1 cellular context compared by ENCODE assay signal in the genomic region with DNA sequence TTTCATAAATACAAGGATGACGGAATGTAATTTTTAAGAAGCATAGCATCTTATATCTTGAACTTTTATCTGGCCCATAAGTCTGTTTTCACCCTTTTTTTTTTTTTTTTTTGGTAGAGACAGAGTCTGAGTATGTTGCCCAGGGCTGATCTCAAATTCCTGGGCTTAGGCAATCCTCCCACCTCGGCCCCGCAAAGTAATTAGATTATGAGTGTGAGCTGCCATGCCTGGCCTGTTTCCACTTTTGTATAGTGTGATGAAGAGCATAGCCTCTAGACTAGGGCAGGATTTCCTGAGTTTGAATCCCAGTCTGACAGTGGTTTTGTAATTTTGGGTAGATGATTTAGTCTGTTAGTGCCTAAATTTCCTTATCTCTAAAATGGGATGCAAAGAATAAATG.
TF ChIP-seq lines count a peak whose summit lies in the region.

No MANE protein-coding gene starts in this region.

TF ChIP-seq in GM23338, 12 proteins besides CTCF, POLR2A, EP300 and RAD21 (continued from another document):
- TF ChIP-seq, protein P1, sequence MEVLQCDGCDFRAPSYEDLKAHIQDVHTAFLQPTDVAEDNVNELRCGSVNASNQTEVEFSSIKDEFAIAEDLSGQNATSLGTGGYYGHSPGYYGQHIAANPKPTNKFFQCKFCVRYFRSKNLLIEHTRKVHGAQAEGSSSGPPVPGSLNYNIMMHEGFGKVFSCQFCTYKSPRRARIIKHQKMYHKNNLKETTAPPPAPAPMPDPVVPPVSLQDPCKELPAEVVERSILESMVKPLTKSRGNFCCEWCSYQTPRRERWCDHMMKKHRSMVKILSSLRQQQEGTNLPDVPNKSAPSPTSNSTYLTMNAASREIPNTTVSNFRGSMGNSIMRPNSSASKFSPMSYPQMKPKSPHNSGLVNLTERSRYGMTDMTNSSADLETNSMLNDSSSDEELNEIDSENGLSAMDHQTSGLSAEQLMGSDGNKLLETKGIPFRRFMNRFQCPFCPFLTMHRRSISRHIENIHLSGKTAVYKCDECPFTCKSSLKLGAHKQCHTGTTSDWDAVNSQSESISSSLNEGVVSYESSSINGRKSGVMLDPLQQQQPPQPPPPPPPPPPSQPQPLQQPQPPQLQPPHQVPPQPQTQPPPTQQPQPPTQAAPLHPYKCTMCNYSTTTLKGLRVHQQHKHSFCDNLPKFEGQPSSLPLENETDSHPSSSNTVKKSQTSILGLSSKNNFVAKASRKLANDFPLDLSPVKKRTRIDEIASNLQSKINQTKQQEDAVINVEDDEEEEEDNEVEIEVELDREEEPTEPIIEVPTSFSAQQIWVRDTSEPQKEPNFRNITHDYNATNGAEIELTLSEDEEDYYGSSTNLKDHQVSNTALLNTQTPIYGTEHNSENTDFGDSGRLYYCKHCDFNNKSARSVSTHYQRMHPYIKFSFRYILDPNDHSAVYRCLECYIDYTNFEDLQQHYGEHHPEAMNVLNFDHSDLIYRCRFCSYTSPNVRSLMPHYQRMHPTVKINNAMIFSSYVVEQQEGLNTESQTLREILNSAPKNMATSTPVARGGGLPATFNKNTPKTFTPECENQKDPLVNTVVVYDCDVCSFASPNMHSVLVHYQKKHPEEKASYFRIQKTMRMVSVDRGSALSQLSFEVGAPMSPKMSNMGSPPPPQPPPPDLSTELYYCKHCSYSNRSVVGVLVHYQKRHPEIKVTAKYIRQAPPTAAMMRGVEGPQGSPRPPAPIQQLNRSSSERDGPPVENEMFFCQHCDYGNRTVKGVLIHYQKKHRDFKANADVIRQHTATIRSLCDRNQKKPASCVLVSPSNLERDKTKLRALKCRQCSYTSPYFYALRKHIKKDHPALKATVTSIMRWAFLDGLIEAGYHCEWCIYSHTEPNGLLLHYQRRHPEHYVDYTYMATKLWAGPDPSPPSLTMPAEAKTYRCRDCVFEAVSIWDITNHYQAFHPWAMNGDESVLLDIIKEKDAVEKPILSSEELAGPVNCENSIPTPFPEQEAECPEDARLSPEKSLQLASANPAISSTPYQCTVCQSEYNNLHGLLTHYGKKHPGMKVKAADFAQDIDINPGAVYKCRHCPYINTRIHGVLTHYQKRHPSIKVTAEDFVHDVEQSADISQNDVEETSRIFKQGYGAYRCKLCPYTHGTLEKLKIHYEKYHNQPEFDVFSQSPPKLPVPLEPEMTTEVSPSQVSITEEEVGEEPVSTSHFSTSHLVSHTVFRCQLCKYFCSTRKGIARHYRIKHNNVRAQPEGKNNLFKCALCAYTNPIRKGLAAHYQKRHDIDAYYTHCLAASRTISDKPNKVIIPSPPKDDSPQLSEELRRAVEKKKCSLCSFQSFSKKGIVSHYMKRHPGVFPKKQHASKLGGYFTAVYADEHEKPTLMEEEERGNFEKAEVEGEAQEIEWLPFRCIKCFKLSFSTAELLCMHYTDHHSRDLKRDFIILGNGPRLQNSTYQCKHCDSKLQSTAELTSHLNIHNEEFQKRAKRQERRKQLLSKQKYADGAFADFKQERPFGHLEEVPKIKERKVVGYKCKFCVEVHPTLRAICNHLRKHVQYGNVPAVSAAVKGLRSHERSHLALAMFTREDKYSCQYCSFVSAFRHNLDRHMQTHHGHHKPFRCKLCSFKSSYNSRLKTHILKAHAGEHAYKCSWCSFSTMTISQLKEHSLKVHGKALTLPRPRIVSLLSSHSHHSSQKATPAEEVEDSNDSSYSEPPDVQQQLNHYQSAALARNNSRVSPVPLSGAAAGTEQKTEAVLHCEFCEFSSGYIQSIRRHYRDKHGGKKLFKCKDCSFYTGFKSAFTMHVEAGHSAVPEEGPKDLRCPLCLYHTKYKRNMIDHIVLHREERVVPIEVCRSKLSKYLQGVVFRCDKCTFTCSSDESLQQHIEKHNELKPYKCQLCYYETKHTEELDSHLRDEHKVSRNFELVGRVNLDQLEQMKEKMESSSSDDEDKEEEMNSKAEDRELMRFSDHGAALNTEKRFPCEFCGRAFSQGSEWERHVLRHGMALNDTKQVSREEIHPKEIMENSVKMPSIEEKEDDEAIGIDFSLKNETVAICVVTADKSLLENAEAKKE (CRISPR knock-in tag; IDR thresholded peaks at IDR 0.05) = no peak
- no peak for TF ChIP-seq EZH2phosphoT487 (IDR thresholded peaks at IDR 0.05; ENCODE audit: unreplicated experiment)
- no peak for TF ChIP-seq ZNF114 (CRISPR knock-in tag; IDR thresholded peaks at IDR 0.05)
- no peak for TF ChIP-seq EZH2 (IDR thresholded peaks at IDR 0.05; ENCODE audit: low read depth, unreplicated experiment)
- TF ChIP-seq, protein P2, sequence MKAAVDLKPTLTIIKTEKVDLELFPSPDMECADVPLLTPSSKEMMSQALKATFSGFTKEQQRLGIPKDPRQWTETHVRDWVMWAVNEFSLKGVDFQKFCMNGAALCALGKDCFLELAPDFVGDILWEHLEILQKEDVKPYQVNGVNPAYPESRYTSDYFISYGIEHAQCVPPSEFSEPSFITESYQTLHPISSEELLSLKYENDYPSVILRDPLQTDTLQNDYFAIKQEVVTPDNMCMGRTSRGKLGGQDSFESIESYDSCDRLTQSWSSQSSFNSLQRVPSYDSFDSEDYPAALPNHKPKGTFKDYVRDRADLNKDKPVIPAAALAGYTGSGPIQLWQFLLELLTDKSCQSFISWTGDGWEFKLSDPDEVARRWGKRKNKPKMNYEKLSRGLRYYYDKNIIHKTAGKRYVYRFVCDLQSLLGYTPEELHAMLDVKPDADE (IDR thresholded peaks at IDR 0.05) = no peak
